In the genomic region with DNA sequence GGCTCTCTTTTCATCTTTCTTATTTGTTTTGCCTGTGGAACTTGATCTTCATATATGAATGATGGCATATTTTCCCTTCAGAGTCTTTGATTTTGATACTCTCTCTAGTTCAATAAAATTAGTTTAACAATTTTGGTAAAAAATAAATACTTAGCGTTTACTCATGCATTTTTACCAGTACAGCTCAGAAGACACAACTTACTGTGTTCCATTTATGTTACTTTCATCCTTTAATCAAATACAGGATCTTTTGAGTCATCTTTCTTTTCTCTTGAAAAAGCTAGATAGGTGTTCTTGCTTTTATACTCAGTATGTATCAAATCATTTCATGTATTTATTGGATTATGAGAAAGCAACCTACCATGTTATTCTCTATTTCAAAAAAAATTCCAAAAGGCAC, we compare ENCODE assay signal across 16 cellular contexts.
"Had no signal": no experiment of that assay in that cellular context is flagged by ENCODE, and none has a peak within 500 bp of the region (broad histone marks: within the 10 kb centered on the region; RNA-seq: fewer than 3 reads in every experiment).

No MANE protein-coding gene starts in this region.

- H3K36me3 Mint-ChIP-seq: brain, neural progenitor cell had no signal

- H2AFZ ChIP-seq: neural progenitor cell had no signal

- H3K4me1 Mint-ChIP-seq: brain, endodermal cell, neural progenitor cell had no signal

- H3K27ac Mint-ChIP-seq: brain, endodermal cell, neural progenitor cell, progenitor cell of endocrine pancreas had no signal

- H3K27ac ChIP-seq: epithelial cell of prostate, neural progenitor cell, stomach, vagina had no signal

- H3K4me3 ChIP-seq: neural progenitor cell, stomach, vagina had no signal

- H3K4me3 Mint-ChIP-seq: brain, endodermal cell, neural progenitor cell had no signal

- H3K36me3 ChIP-seq: neural progenitor cell, vagina had no signal

- H3K9ac ChIP-seq: neural progenitor cell had no signal

- H3K4me2 ChIP-seq: neural progenitor cell had no signal

- H3K4me1 ChIP-seq: neural progenitor cell, stomach, vagina had no signal

- H3K27me3 ChIP-seq: neural progenitor cell, stomach, vagina had no signal

- H3K9me3 Mint-ChIP-seq: brain, endodermal cell, neural progenitor cell had no signal

- H3K9me3 ChIP-seq: stomach, vagina had no signal

- ATAC-seq: left ventricle myocardium superior, right cardiac atrium, SK-N-SH treated with all-trans-retinoic acid at 6 μM for 48 hours had no signal

- DNase-seq: activated CD4-positive, alpha-beta T cell treated with anti-CD3 and anti-CD28 coated beads for 1 hour; activated CD4-positive, alpha-beta T cell treated with anti-CD3 and anti-CD28 coated beads, Interleukin-2, amount 50 U/mL, for 48 hours; anterior cingulate cortex; caudate nucleus; endodermal cell; left ventricle myocardium superior; right cardiac atrium; stomach; T-helper 1 cell; trophoblast cell had no signal
